Comparison of ENCODE assay signal across 16 cellular contexts in the genomic region with DNA sequence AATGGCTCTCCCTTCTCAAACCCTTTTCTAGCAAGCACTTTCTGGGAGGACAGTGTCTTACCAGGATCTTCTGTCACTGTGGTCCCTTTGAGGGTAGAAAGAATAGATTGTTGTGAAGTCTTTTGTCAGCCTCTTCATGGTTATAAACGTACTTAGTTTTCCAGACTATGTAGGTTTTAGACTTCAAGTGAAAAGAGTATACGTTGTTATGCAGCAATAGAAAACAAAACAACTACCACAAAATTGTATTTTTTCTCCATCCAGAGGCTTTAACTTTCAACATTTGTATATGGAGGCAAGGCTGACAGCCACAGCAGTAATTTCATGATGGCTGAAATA. TPM values are rescaled to one million over a fixed set of nuclear protein-coding genes. Genes with fewer than 3 reads are reported as not detected.
DNase-seq lines count a peak whose midpoint lies in the region; ATAC-seq, FAIRE-seq and TF ChIP-seq lines count a peak whose summit lies in the region.
"Had no signal": no experiment of that assay in that cellular context is flagged by ENCODE, and none has a peak within 500 bp of the region (broad histone marks: within the 10 kb centered on the region; RNA-seq: fewer than 3 reads in every experiment).

No MANE protein-coding gene starts in this region.

- no peaks in the 10 kb centered on the region for H3K36me3 ChIP-seq in BLaER1 treated with 17β-estradiol and CSF1 and Interleukin-3, amounts not matched to agents 10 nM and 100 nM
- H3K36me3 ChIP-seq in CD8-positive, alpha-beta T cell (ENCODE audit: insufficient read depth, low read length): no peaks in the 10 kb centered on the region
- H3K36me3 ChIP-seq in adrenal gland (replicated peaks in 1 of 2): no peaks in the 10 kb centered on the region

- no peak overlapping the region for H3K4me3 ChIP-seq in BLaER1 treated with 17β-estradiol and CSF1 and Interleukin-3, amounts not matched to agents 10 nM and 100 nM
- H3K4me3 ChIP-seq in CD8-positive, alpha-beta T cell (ENCODE audit: low read depth, low read length): no peak overlapping the region
- H3K4me3 ChIP-seq in adrenal gland: no peak overlapping the region
- H3K4me3 ChIP-seq: mucosa of descending colon had no signal

- H3K9me3 Mint-ChIP-seq in CD8-positive, alpha-beta T cell: no peaks in the 10 kb centered on the region
- H3K9me3 Mint-ChIP-seq in activated naive CD4-positive, alpha-beta T cell treated with anti-CD3 and anti-CD28 coated beads, Interleukin-2, amount 50 U/mL, for 72 hours: peaks cover 7 to 8% of the 10 kb centered on the region in 2 donors
- peaks cover 0 to 4% (median 0%) of the 10 kb centered on the region in 9 donors for H3K9me3 Mint-ChIP-seq in naive thymus-derived CD8-positive, alpha-beta T cell

- H3K9ac ChIP-seq in BLaER1 treated with 17β-estradiol and CSF1 and Interleukin-3, amounts not matched to agents 10 nM and 100 nM: 0 out of 22 replicates have a peak overlapping the region, but pooled peaks of 2 of the 11 experiments have one; percentile 2 to 16

- intact Hi-C loops in CD8-positive, alpha-beta T cell (cut with DNase I, micrococcal nuclease): no loop called here
- intact Hi-C loops in adrenal gland (cut with DNase I): no loop called here

- CTCF ChIA-PET in CD8-positive, alpha-beta T cell (lab: Charles Lee): interaction anchor here (1.0 to 1.4 kb wide), 4 partner anchors 16 to 106 kb away, joined by 3 to 5 read pairs (median 3); a partner anchor contains a TSS

- H3K36me3 Mint-ChIP-seq in CD8-positive, alpha-beta T cell: peaks cover 34% of the 10 kb centered on the region
- peaks cover 54 to 64% of the 10 kb centered on the region in 2 donors for H3K36me3 Mint-ChIP-seq in activated naive CD4-positive, alpha-beta T cell treated with anti-CD3 and anti-CD28 coated beads, Interleukin-2, amount 50 U/mL, for 72 hours
- peaks cover 0 to 13% (median 4%) of the 10 kb centered on the region in 3 donors for H3K36me3 Mint-ChIP-seq in naive thymus-derived CD8-positive, alpha-beta T cell

- no peak for DNase-seq in CD8-positive, alpha-beta T cell
- no peak for DNase-seq in activated naive CD4-positive, alpha-beta T cell treated with anti-CD3 and anti-CD28 coated beads, Interleukin-2, amount 50 U/mL, for 72 hours (ENCODE audit: low spot score in 2 of 2)
- peak in 2 of 10 donors; percentile 54 to 67 for DNase-seq in naive thymus-derived CD8-positive, alpha-beta T cell
- DNase-seq in HTR-8/SVneo (ENCODE audit: insufficient read length, low spot score) (no peak), dermis blood vessel endothelial cell (no peak), adrenal gland (no peak)
- DNase-seq: effector CD4-positive, alpha-beta T cell; foreskin melanocyte; GF-D8; mucosa of descending colon; NCI-H2029; NCI-H748 treated with DMSO at 0.1 percent for 48 hours; stimulated activated CD4-positive, alpha-beta T cell treated with anti-CD3 and anti-CD28 coated beads, Interleukin-1b, Interleukin-23, amount 100 ng/mL, for 48 hours had no signal

- peak overlapping the region; percentile 83 for H3K4me3 Mint-ChIP-seq in CD8-positive, alpha-beta T cell
- peak overlapping the region; percentile 65 to 92 (median 87) for H3K4me3 Mint-ChIP-seq in naive thymus-derived CD8-positive, alpha-beta T cell

- H3K27ac Mint-ChIP-seq in CD8-positive, alpha-beta T cell: peak overlapping the region; percentile 99
- H3K27ac Mint-ChIP-seq in activated naive CD4-positive, alpha-beta T cell treated with anti-CD3 and anti-CD28 coated beads, Interleukin-2, amount 50 U/mL, for 72 hours: peak overlapping the region; percentile 98 to 99
- H3K27ac Mint-ChIP-seq in naive thymus-derived CD8-positive, alpha-beta T cell: peak overlapping the region in 9 of 10 donors; percentile 94 to 100 (median 99)

- peaks cover 0 to 15% (median 0%) of the 10 kb centered on the region in 11 experiments; a peak in 6 of 22 replicates for H3K27me3 ChIP-seq in BLaER1 treated with 17β-estradiol and CSF1 and Interleukin-3, amounts not matched to agents 10 nM and 100 nM
- H3K27me3 ChIP-seq in CD8-positive, alpha-beta T cell (ENCODE audit: insufficient read depth, low read length): no peaks in the 10 kb centered on the region
- no peaks in the 10 kb centered on the region for H3K27me3 ChIP-seq in adrenal gland

- H4K20me1 ChIP-seq in BLaER1 treated with 17β-estradiol and CSF1 and Interleukin-3, amounts not matched to agents 10 nM and 100 nM: peaks cover 0 to 29% (median 0%) of the 10 kb centered on the region in 11 experiments; a peak in 4 of 22 replicates

- no peak for TF ChIP-seq CTCF in CD8-positive, alpha-beta T cell (IDR thresholded peaks at IDR 0.05)
- TF ChIP-seq CTCF in adrenal gland (IDR thresholded peaks at IDR 0.05): no peak

- H3K27me3 Mint-ChIP-seq in CD8-positive, alpha-beta T cell (ENCODE audit: low read depth): no peaks in the 10 kb centered on the region
- no peaks in the 10 kb centered on the region for H3K27me3 Mint-ChIP-seq in naive thymus-derived CD8-positive, alpha-beta T cell

- WGBS in adrenal gland, 4 donors: 55 to 69% (median 59%) methylated on average over 2 of the region's 2 CpGs

- peaks cover 98% of the 10 kb centered on the region for H3K4me1 Mint-ChIP-seq in CD8-positive, alpha-beta T cell (ENCODE audit: low read depth)
- H3K4me1 Mint-ChIP-seq in naive thymus-derived CD8-positive, alpha-beta T cell: peaks cover 59 to 100% (median 96%) of the 10 kb centered on the region in 4 donors

- FAIRE-seq in HTR-8/SVneo (lab: Jason Lieb, UNC): no peak
- FAIRE-seq: GM18507 had no signal

- TF ChIP-seq POLR2A in adrenal gland (IDR thresholded peaks at IDR 0.05): no peak

- POLR2A ChIA-PET in CD8-positive, alpha-beta T cell (lab: Charles Lee): interaction anchor here (0.8 to 5.3 kb wide), 5 partner anchors 10 to 103 kb away, joined by 3 to 38 read pairs (median 4); a partner anchor contains a TSS
- POLR2A ChIA-PET in naive thymus-derived CD8-positive, alpha-beta T cell (lab: Charles Lee): interaction anchor here (0.7 to 11.1 kb wide), 5 partner anchors 9 to 50 kb away, joined by 3 to 135 read pairs (median 4); a partner anchor contains a TSS

- H3K4me2 ChIP-seq in BLaER1 treated with 17β-estradiol and CSF1 and Interleukin-3, amounts not matched to agents 10 nM and 100 nM: peak overlapping the region; percentile 37 to 90 (median 67)

- peaks cover 69 to 90% (median 79%) of the 10 kb centered on the region in 10 experiments for H3K4me1 ChIP-seq in BLaER1 treated with 17β-estradiol and CSF1 and Interleukin-3, amounts not matched to agents 10 nM and 100 nM
- H3K4me1 ChIP-seq in CD8-positive, alpha-beta T cell (ENCODE audit: insufficient read depth, low read length): peaks cover 99% of the 10 kb centered on the region
- peaks cover 0 to 9% of the 10 kb centered on the region in 2 donors for H3K4me1 ChIP-seq in adrenal gland (replicated peaks in 1 of 2)

- peak overlapping the region in 5 of 11 experiments; percentile 18 to 68 (median 45); a peak in 6 of 22 replicates for H3K27ac ChIP-seq in BLaER1 treated with 17β-estradiol and CSF1 and Interleukin-3, amounts not matched to agents 10 nM and 100 nM
- H3K27ac ChIP-seq in CD8-positive, alpha-beta T cell (ENCODE audit: low read depth, low read length): peak overlapping the region; percentile 39
- peak overlapping the region in 2 of 5 donors; percentile 67 to 91 for H3K27ac ChIP-seq in adrenal gland
- H3K27ac ChIP-seq: C4-2B had no signal

- ATAC-seq in CD8-positive, alpha-beta T cell: peak; percentile 7
- no peak for ATAC-seq in activated naive CD4-positive, alpha-beta T cell treated with anti-CD3 and anti-CD28 coated beads, Interleukin-2, amount 50 U/mL, for 72 hours
- peak; percentile 31 to 33 for ATAC-seq in naive thymus-derived CD8-positive, alpha-beta T cell

- H3K9me3 ChIP-seq in BLaER1 treated with 17β-estradiol and CSF1 and Interleukin-3, amounts not matched to agents 10 nM and 100 nM (replicated peaks in 1 of 11): no peaks in the 10 kb centered on the region
- H3K9me3 ChIP-seq in CD8-positive, alpha-beta T cell (ENCODE audit: low read length): no peaks in the 10 kb centered on the region
- H3K9me3 ChIP-seq in adrenal gland (replicated peaks in 1 of 3): no peaks in the 10 kb centered on the region
- H3K9me3 ChIP-seq: mucosa of descending colon had no signal

RNA-seq across cellular contexts. Expression of a gene that starts 23.7 kb away (rescaled TPM):
- 100 to 1,000 TPM; 429 to 433 TPM for total RNA-seq in CD8-positive, alpha-beta T cell
- 100 to 1,000 TPM; 131 to 216 TPM for total RNA-seq in activated naive CD4-positive, alpha-beta T cell treated with anti-CD3 and anti-CD28 coated beads, Interleukin-2, amount 50 U/mL, for 72 hours
- total RNA-seq in naive thymus-derived CD8-positive, alpha-beta T cell: 100 to 1,000 TPM; 284 to 306 TPM
- polyA plus RNA-seq in naive thymus-derived CD8-positive, alpha-beta T cell: 100 to 1,000 TPM; 184 to 264 (median 209) TPM
- total RNA-seq in dermis blood vessel endothelial cell: 312 and 327 TPM in 2 replicates
- 10 to 100 TPM; 13.6 to 28.1 (median 19.3) TPM for total RNA-seq in adrenal gland
- 10 to 100 TPM in 1 of 3 donors, 1 to 10 TPM in 2; 7.8 to 11.6 (median 9.9) TPM for polyA plus RNA-seq in adrenal gland

Comparison
In these comparisons a context has a peak if more than half of its experiments do, and no peak if none do; other contexts are left out.
1. ATAC-seq: peak in CD8-positive, alpha-beta T cell (single experiment) and naive thymus-derived CD8-positive, alpha-beta T cell (2 of 2); none in activated naive CD4-positive, alpha-beta T cell treated with anti-CD3 and anti-CD28 coated beads, Interleukin-2, amount 50 U/mL, for 72 hours (0 of 2).
2. RNA of a gene that starts 23.7 kb away (total RNA-seq): 429 to 433 TPM in CD8-positive, alpha-beta T cell, 312 to 327 TPM in dermis blood vessel endothelial cell, 284 to 306 TPM in naive thymus-derived CD8-positive, alpha-beta T cell and 131 to 216 TPM in activated naive CD4-positive, alpha-beta T cell treated with anti-CD3 and anti-CD28 coated beads, Interleukin-2, amount 50 U/mL, for 72 hours; 13.6 to 28.1 TPM in adrenal gland; every median in the first group is over 4 times any median in the second.
3. Peak in every context shown above with its lines, with median percentiles within 50 percentile points of each other: H3K27ac Mint-ChIP-seq.